In the genomic region with DNA sequence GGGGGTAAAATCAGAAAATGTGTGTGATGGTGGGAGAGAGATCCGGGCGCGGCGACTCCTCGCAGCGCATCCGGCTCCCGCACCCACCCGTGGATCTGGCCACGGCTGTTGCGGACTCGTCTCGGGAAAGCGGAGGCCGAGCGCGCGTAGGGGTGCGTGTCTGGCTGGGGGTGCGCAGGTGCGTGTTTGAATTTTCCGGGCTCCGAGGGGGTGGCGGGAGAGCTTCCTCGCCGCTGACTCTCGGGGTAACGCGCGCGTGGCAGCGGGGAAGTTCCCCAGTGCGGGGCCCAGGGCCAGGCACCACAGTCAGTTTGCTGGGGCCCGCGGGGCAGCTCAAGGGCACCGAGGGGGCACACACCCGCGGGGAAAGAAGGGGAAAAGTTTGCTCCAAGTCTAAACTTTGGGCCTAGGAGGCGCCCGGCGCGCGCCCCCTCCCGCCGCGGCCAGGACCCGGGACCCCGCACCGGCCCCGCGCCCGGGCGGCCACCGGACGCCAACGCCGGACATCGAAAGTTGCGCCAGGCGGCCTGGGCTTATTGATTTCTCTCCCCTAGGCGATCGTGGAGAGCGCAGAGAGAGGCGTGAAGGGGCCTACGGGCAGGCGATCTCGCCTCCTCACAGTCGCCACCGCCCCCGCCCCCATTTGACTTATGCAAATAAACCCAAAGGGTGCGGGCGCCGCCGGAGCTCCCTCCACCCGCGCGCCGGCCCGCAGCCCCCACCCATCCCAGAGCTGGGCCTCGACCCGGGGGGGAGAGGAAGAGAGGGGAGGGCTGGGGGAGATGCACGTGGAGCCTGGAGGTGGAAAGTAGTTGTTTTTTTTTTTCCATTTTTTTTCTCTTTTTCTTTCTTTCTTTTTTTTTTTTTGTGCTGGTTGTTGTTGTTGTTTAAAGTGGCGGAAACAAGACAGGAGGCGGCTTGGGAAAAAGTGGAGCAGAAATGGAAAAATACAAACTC, we compare ENCODE assay signal across 1 cellular context.
TF ChIP-seq lines count a peak whose summit lies in the region.

No MANE protein-coding gene starts in this region.

TF ChIP-seq in HepG2, 621 proteins besides CTCF, POLR2A, EP300 and RAD21 (continued from another document and continues in another):
- TF ChIP-seq, protein P1, sequence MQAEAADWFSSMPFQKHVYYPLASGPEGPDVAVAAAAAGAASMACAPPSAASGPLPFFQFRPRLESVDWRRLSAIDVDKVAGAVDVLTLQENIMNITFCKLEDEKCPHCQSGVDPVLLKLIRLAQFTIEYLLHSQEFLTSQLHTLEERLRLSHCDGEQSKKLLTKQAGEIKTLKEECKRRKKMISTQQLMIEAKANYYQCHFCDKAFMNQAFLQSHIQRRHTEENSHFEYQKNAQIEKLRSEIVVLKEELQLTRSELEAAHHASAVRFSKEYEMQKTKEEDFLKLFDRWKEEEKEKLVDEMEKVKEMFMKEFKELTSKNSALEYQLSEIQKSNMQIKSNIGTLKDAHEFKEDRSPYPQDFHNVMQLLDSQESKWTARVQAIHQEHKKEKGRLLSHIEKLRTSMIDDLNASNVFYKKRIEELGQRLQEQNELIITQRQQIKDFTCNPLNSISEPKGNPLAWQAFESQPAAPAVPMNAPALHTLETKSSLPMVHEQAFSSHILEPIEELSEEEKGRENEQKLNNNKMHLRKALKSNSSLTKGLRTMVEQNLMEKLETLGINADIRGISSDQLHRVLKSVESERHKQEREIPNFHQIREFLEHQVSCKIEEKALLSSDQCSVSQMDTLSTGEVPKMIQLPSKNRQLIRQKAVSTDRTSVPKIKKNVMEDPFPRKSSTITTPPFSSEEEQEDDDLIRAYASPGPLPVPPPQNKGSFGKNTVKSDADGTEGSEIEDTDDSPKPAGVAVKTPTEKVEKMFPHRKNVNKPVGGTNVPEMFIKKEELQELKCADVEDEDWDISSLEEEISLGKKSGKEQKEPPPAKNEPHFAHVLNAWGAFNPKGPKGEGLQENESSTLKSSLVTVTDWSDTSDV (CRISPR knock-in tag; IDR thresholded peaks at IDR 0.05), result peak; percentile 61; the same call in 1 of the 2 replicates
- TF ChIP-seq, protein P2, sequence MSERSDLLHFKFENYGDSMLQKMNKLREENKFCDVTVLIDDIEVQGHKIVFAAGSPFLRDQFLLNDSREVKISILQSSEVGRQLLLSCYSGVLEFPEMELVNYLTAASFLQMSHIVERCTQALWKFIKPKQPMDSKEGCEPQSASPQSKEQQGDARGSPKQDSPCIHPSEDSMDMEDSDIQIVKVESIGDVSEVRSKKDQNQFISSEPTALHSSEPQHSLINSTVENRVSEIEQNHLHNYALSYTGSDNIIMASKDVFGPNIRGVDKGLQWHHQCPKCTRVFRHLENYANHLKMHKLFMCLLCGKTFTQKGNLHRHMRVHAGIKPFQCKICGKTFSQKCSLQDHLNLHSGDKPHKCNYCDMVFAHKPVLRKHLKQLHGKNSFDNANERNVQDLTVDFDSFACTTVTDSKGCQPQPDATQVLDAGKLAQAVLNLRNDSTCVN (CRISPR knock-in tag; IDR thresholded peaks at IDR 0.05; ENCODE audit: borderline replicate concordance), result 0 out of 2 replicates have a peak, but pooled peaks have one; percentile 3
- peak; percentile 1; the same call in 1 of the 2 replicates for TF ChIP-seq MTA1 (CRISPR knock-in tag; IDR thresholded peaks at IDR 0.05; ENCODE audit: borderline replicate concordance)
- peak; percentile 61; the same call in 1 of the 2 replicates for TF ChIP-seq ESRRA (CRISPR knock-in tag; IDR thresholded peaks at IDR 0.05; ENCODE audit: low read depth)
- TF ChIP-seq, protein P3, sequence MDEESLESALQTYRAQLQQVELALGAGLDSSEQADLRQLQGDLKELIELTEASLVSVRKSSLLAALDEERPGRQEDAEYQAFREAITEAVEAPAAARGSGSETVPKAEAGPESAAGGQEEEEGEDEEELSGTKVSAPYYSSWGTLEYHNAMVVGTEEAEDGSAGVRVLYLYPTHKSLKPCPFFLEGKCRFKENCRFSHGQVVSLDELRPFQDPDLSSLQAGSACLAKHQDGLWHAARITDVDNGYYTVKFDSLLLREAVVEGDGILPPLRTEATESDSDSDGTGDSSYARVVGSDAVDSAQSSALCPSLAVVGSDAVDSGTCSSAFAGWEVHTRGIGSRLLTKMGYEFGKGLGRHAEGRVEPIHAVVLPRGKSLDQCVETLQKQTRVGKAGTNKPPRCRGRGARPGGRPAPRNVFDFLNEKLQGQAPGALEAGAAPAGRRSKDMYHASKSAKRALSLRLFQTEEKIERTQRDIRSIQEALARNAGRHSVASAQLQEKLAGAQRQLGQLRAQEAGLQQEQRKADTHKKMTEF (CRISPR knock-in tag; IDR thresholded peaks at IDR 0.05), result peak; percentile 66
- TF ChIP-seq, protein P4, sequence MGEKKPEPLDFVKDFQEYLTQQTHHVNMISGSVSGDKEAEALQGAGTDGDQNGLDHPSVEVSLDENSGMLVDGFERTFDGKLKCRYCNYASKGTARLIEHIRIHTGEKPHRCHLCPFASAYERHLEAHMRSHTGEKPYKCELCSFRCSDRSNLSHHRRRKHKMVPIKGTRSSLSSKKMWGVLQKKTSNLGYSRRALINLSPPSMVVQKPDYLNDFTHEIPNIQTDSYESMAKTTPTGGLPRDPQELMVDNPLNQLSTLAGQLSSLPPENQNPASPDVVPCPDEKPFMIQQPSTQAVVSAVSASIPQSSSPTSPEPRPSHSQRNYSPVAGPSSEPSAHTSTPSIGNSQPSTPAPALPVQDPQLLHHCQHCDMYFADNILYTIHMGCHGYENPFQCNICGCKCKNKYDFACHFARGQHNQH (CRISPR knock-in tag; IDR thresholded peaks at IDR 0.05), result peak; percentile 50; the same call in 1 of the 2 replicates
- peak; percentile 45; the same call in 1 of the 2 replicates for TF ChIP-seq SAP130 (CRISPR knock-in tag; IDR thresholded peaks at IDR 0.05; ENCODE audit: low read depth)
- 0 out of 2 replicates have a peak, but pooled peaks have one; percentile 51 for TF ChIP-seq ZFAT (CRISPR knock-in tag; conservative IDR thresholded peaks at IDR 0.05)
- TF ChIP-seq, protein P5, sequence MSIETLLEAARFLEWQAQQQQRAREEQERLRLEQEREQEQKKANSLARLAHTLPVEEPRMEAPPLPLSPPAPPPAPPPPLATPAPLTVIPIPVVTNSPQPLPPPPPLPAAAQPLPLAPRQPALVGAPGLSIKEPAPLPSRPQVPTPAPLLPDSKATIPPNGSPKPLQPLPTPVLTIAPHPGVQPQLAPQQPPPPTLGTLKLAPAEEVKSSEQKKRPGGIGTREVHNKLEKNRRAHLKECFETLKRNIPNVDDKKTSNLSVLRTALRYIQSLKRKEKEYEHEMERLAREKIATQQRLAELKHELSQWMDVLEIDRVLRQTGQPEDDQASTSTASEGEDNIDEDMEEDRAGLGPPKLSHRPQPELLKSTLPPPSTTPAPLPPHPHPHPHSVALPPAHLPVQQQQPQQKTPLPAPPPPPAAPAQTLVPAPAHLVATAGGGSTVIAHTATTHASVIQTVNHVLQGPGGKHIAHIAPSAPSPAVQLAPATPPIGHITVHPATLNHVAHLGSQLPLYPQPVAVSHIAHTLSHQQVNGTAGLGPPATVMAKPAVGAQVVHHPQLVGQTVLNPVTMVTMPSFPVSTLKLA (IDR thresholded peaks at IDR 0.05), result peak; percentile 56
- TF ChIP-seq, protein P6, sequence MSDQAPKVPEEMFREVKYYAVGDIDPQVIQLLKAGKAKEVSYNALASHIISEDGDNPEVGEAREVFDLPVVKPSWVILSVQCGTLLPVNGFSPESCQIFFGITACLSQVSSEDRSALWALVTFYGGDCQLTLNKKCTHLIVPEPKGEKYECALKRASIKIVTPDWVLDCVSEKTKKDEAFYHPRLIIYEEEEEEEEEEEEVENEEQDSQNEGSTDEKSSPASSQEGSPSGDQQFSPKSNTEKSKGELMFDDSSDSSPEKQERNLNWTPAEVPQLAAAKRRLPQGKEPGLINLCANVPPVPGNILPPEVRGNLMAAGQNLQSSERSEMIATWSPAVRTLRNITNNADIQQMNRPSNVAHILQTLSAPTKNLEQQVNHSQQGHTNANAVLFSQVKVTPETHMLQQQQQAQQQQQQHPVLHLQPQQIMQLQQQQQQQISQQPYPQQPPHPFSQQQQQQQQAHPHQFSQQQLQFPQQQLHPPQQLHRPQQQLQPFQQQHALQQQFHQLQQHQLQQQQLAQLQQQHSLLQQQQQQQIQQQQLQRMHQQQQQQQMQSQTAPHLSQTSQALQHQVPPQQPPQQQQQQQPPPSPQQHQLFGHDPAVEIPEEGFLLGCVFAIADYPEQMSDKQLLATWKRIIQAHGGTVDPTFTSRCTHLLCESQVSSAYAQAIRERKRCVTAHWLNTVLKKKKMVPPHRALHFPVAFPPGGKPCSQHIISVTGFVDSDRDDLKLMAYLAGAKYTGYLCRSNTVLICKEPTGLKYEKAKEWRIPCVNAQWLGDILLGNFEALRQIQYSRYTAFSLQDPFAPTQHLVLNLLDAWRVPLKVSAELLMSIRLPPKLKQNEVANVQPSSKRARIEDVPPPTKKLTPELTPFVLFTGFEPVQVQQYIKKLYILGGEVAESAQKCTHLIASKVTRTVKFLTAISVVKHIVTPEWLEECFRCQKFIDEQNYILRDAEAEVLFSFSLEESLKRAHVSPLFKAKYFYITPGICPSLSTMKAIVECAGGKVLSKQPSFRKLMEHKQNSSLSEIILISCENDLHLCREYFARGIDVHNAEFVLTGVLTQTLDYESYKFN (CRISPR knock-in tag; conservative IDR thresholded peaks at IDR 0.05), result 0 out of 2 replicates have a peak, but pooled peaks have one; percentile 48
- peak; percentile 56 for TF ChIP-seq GABPB1 (CRISPR knock-in tag; IDR thresholded peaks at IDR 0.05)
- TF ChIP-seq, protein P7, sequence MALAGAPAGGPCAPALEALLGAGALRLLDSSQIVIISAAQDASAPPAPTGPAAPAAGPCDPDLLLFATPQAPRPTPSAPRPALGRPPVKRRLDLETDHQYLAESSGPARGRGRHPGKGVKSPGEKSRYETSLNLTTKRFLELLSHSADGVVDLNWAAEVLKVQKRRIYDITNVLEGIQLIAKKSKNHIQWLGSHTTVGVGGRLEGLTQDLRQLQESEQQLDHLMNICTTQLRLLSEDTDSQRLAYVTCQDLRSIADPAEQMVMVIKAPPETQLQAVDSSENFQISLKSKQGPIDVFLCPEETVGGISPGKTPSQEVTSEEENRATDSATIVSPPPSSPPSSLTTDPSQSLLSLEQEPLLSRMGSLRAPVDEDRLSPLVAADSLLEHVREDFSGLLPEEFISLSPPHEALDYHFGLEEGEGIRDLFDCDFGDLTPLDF (CRISPR knock-in tag; IDR thresholded peaks at IDR 0.05), result 0 out of 2 replicates have a peak, but pooled peaks have one; percentile 4
- TF ChIP-seq, protein P8, sequence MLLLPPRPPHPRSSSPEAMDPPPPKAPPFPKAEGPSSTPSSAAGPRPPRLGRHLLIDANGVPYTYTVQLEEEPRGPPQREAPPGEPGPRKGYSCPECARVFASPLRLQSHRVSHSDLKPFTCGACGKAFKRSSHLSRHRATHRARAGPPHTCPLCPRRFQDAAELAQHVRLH (CRISPR knock-in tag; IDR thresholded peaks at IDR 0.05; ENCODE audit: borderline replicate concordance, low read depth), result peak; percentile 11; the same call in 1 of the 2 replicates
- peak; percentile 67; the same call in 1 of the 2 replicates for TF ChIP-seq ZC3H4 (CRISPR knock-in tag; IDR thresholded peaks at IDR 0.05; ENCODE audit: borderline replicate concordance)
- peak; percentile 60 for TF ChIP-seq RBM39 (IDR thresholded peaks at IDR 0.05; ENCODE audit: low read depth, low read length, poor library complexity, severe bottlenecking)
- TF ChIP-seq ZNF484 (CRISPR knock-in tag; IDR thresholded peaks at IDR 0.05; ENCODE audit: borderline replicate concordance, low read depth), result no peak
- peak; percentile 91 for TF ChIP-seq RBFOX2 (IDR thresholded peaks at IDR 0.05; ENCODE audit: low read depth, low read length)
- no peak for TF ChIP-seq NR2F6 (IDR thresholded peaks at IDR 0.05)
- TF ChIP-seq NR2F6 (CRISPR knock-in tag; IDR thresholded peaks at IDR 0.05), result no peak
- TF ChIP-seq AHR (CRISPR knock-in tag; IDR thresholded peaks at IDR 0.05), result no peak
- TF ChIP-seq TARDBP (CRISPR knock-in tag; IDR thresholded peaks at IDR 0.05), result 0 out of 2 replicates have a peak, but pooled peaks have one; percentile 21
- TF ChIP-seq NR2F2 (IDR thresholded peaks at IDR 0.05; ENCODE audit: borderline replicate concordance, low read depth), result 0 out of 2 replicates have a peak, but pooled peaks have one; percentile 19
- TF ChIP-seq, protein P9, sequence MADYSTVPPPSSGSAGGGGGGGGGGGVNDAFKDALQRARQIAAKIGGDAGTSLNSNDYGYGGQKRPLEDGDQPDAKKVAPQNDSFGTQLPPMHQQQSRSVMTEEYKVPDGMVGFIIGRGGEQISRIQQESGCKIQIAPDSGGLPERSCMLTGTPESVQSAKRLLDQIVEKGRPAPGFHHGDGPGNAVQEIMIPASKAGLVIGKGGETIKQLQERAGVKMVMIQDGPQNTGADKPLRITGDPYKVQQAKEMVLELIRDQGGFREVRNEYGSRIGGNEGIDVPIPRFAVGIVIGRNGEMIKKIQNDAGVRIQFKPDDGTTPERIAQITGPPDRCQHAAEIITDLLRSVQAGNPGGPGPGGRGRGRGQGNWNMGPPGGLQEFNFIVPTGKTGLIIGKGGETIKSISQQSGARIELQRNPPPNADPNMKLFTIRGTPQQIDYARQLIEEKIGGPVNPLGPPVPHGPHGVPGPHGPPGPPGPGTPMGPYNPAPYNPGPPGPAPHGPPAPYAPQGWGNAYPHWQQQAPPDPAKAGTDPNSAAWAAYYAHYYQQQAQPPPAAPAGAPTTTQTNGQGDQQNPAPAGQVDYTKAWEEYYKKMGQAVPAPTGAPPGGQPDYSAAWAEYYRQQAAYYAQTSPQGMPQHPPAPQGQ (CRISPR knock-in tag; IDR thresholded peaks at IDR 0.05; ENCODE audit: borderline replicate concordance), result no peak
- peak; percentile 52; the same call in 1 of the 2 replicates for TF ChIP-seq NRL (CRISPR knock-in tag; IDR thresholded peaks at IDR 0.05; ENCODE audit: borderline replicate concordance)
- TF ChIP-seq, protein P10, sequence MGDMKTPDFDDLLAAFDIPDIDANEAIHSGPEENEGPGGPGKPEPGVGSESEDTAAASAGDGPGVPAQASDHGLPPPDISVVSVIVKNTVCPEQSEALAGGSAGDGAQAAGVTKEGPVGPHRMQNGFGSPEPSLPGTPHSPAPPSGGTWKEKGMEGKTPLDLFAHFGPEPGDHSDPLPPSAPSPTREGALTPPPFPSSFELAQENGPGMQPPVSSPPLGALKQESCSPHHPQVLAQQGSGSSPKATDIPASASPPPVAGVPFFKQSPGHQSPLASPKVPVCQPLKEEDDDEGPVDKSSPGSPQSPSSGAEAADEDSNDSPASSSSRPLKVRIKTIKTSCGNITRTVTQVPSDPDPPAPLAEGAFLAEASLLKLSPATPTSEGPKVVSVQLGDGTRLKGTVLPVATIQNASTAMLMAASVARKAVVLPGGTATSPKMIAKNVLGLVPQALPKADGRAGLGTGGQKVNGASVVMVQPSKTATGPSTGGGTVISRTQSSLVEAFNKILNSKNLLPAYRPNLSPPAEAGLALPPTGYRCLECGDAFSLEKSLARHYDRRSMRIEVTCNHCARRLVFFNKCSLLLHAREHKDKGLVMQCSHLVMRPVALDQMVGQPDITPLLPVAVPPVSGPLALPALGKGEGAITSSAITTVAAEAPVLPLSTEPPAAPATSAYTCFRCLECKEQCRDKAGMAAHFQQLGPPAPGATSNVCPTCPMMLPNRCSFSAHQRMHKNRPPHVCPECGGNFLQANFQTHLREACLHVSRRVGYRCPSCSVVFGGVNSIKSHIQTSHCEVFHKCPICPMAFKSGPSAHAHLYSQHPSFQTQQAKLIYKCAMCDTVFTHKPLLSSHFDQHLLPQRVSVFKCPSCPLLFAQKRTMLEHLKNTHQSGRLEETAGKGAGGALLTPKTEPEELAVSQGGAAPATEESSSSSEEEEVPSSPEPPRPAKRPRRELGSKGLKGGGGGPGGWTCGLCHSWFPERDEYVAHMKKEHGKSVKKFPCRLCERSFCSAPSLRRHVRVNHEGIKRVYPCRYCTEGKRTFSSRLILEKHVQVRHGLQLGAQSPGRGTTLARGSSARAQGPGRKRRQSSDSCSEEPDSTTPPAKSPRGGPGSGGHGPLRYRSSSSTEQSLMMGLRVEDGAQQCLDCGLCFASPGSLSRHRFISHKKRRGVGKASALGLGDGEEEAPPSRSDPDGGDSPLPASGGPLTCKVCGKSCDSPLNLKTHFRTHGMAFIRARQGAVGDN (CRISPR knock-in tag; IDR thresholded peaks at IDR 0.05), result peak; percentile 70
- TF ChIP-seq HDAC2 (CRISPR knock-in tag; IDR thresholded peaks at IDR 0.05), result 0 out of 2 replicates have a peak, but pooled peaks have one; percentile 11
- TF ChIP-seq YY1 (IDR thresholded peaks at IDR 0.05; ENCODE audit: insufficient read depth, insufficient replicate concordance, low read depth, low read length), result no peak
- TF ChIP-seq KLF11 (CRISPR knock-in tag; IDR thresholded peaks at IDR 0.05), result 0 out of 2 replicates have a peak, but pooled peaks have one; percentile 13
